ENCODE assay signal across 25 cellular contexts in the genomic region with DNA sequence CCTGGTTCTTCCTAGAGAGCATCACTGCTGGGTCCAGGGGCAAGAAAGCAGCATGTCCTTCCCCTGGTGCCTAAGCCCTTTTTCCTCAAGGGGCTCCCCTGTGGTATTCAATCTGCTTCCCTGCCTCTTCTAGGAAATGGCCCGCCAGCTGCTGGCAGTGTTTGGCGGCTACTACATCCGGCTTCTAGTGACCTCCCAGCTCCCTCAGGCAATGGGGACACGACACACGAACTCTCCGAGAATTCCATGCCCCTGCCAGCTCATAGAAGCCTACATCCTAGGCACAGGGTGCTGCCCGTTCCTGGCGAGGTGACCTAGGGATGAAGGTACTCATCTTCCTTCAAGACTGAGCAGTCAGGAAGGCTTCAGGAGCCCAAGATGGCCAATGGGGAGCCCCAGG. TPM values are rescaled to one million over a fixed set of nuclear protein-coding genes. Genes with fewer than 3 reads are reported as not detected.
A peak's percentile ranks its signal among the peaks of the same experiment; 100 is the strongest.
DNase-seq lines count a peak whose midpoint lies in the region; ATAC-seq, FAIRE-seq and TF ChIP-seq lines count a peak whose summit lies in the region.
"Had no signal": no experiment of that assay in that cellular context is flagged by ENCODE, and none has a peak within 500 bp of the region (broad histone marks: within the 10 kb centered on the region; RNA-seq: fewer than 3 reads in every experiment).

No MANE protein-coding gene starts in this region.

- H2BK5ac ChIP-seq in neuronal stem cell (ENCODE audit: low read length): no peak overlapping the region

- H3K4me2 ChIP-seq in Karpas-422 (ENCODE audit: low read depth, low read length, poor library complexity, severe bottlenecking) (no peak overlapping the region), neuronal stem cell (ENCODE audit: insufficient read depth, low read length, poor library complexity, severe bottlenecking) (no peak overlapping the region)

- no peak for ATAC-seq in Right ventricle myocardium superior (ENCODE audit: poor library complexity)
- no peak for ATAC-seq in GM21381 (IDR thresholded peaks at IDR 0.05; ENCODE audit: unreplicated experiment)

- H4K8ac ChIP-seq in neuronal stem cell (ENCODE audit: low read depth, low read length): no peak overlapping the region

- no peak for FAIRE-seq in kidney (lab: Jason Lieb, UNC)
- FAIRE-seq: G401.6, GM12892, H1 had no signal

- H4K91ac ChIP-seq in neuronal stem cell (ENCODE audit: low read depth, low read length, poor library complexity): no peak overlapping the region

- H3K18ac ChIP-seq in neuronal stem cell (ENCODE audit: low read length): no peak overlapping the region

- WGBS in neuronal stem cell (ENCODE audit: extremely low coverage in 2 of 2, insufficient read length in 2 of 2, insufficient replicate concordance in 1 of 2), 2 donors: no CpG with 5 or more reads among the region's 8 CpGs

- H3K79me2 ChIP-seq in Karpas-422 (ENCODE audit: low read length): no peaks in the 10 kb centered on the region

- no peak overlapping the region for H2BK120ac ChIP-seq in neuronal stem cell (ENCODE audit: low read depth, low read length)

- no peaks in the 10 kb centered on the region for H3K27me3 ChIP-seq in Karpas-422 (ENCODE audit: low read length)
- no peaks in the 10 kb centered on the region for H3K27me3 ChIP-seq in neuronal stem cell (ENCODE audit: control insufficient read depth in 3 of 3, insufficient read depth in 3 of 3, low read depth in 1 of 3, low read length in 3 of 3)
- H3K27me3 ChIP-seq: BLaER1 treated with 17β-estradiol and CSF1 and Interleukin-3, amounts not matched to agents 10 nM and 100 nM had no signal

- H3K4ac ChIP-seq in neuronal stem cell (ENCODE audit: low read length): peak overlapping the region; percentile 24

- no peaks in the 10 kb centered on the region for H3K9me2 ChIP-seq in Karpas-422 (replicated peaks; ENCODE audit: insufficient read depth, low read length)

- no peak overlapping the region for H2BK12ac ChIP-seq in neuronal stem cell (ENCODE audit: low read length)

- no peak overlapping the region for H3K27ac ChIP-seq in Karpas-422 (ENCODE audit: low read length)
- H3K27ac ChIP-seq in kidney (ENCODE audit: low read depth in 2 of 2, low read length in 2 of 2): no peak overlapping the region
- no peak overlapping the region for H3K27ac ChIP-seq in neuronal stem cell (replicated peaks; ENCODE audit: low read length)
- H3K27ac ChIP-seq: GM23248 had no signal

- no peak overlapping the region for H3K14ac ChIP-seq in neuronal stem cell (ENCODE audit: low read length)

- H4K20me1 ChIP-seq in Karpas-422 (ENCODE audit: insufficient read depth, low read depth, low read length): no peaks in the 10 kb centered on the region
- H4K20me1 ChIP-seq: BLaER1 treated with 17β-estradiol and CSF1 and Interleukin-3, amounts not matched to agents 10 nM and 100 nM had no signal

- H2AK5ac ChIP-seq in neuronal stem cell (ENCODE audit: low read depth, low read length): peak overlapping the region; percentile 27

- DNase-seq in cardiac septum (ENCODE audit: low spot score) (peak; percentile 46), Right ventricle myocardium superior (no peak), Karpas-422 (peak; percentile 9), kidney (peak; percentile 45), neuronal stem cell (ENCODE audit: low spot score) (no peak), KG1 (lab: John Stamatoyannopoulos, UW) (no peak), NCI-H748 (lab: John Stamatoyannopoulos, UW; ENCODE audit: unreplicated experiment) (no peak)
- DNase-seq: Calu3; CD4-positive, alpha-beta T cell; CD8-positive, alpha-beta memory T cell; COR-L47; DMS53; DMS79 treated with DMSO at 0.1 percent for 48 hours; H7; HCEC 1CT had no signal

- H2AFZ ChIP-seq in Karpas-422 (ENCODE audit: low read length) (no peak overlapping the region), neuronal stem cell (ENCODE audit: low read length) (no peak overlapping the region)
- H2AFZ ChIP-seq: GM23248 had no signal

- TF ChIP-seq CTCF in kidney (IDR thresholded peaks at IDR 0.05; ENCODE audit: borderline replicate concordance, extremely low read depth, insufficient read depth): no peak

- intact Hi-C loops in cardiac septum (cut with DNase I): no loop called here
- intact Hi-C loops in Right ventricle myocardium superior (cut with DNase I): no loop called here
- intact Hi-C loops in kidney (cut with DNase I): no loop called here

- no peak overlapping the region for H2BK15ac ChIP-seq in neuronal stem cell (ENCODE audit: low read length)

- H3K23ac ChIP-seq in neuronal stem cell (ENCODE audit: low read depth, low read length, poor library complexity): peak overlapping the region; percentile 70

- no peaks in the 10 kb centered on the region for H3K9me3 ChIP-seq in Karpas-422 (ENCODE audit: low read length)
- H3K9me3 ChIP-seq in kidney (ENCODE audit: control insufficient read depth in 1 of 2, low read length in 2 of 2): no peaks in the 10 kb centered on the region
- no peaks in the 10 kb centered on the region for H3K9me3 ChIP-seq in neuronal stem cell (replicated peaks in 1 of 2; ENCODE audit: control insufficient read depth in 2 of 2, insufficient read depth in 1 of 2, low read depth in 1 of 2, low read length in 2 of 2)

- H3K79me1 ChIP-seq in neuronal stem cell (ENCODE audit: low read depth, low read length): no peaks in the 10 kb centered on the region

- H3K4me3 ChIP-seq in Karpas-422 (ENCODE audit: low read length) (no peak overlapping the region), kidney (ENCODE audit: low read length in 2 of 2) (no peak overlapping the region), neuronal stem cell (ENCODE audit: low read length in 2 of 2) (peak overlapping the region in 1 of 2 donors; percentile 12)
- H3K4me3 ChIP-seq: BLaER1 treated with 17β-estradiol and CSF1 and Interleukin-3, amounts not matched to agents 10 nM and 100 nM; GM23248 had no signal

- H3K36me3 ChIP-seq in Karpas-422 (ENCODE audit: insufficient read depth, low read length) (peaks cover 8% of the 10 kb centered on the region; the same call in 1 of the 2 replicates), kidney (ENCODE audit: control insufficient read depth in 1 of 2, insufficient read depth in 2 of 2, low read length in 2 of 2) (peaks cover 0 to 8% of the 10 kb centered on the region in 2 donors), neuronal stem cell (replicated peaks in 1 of 2; ENCODE audit: control insufficient read depth in 2 of 2, insufficient read depth in 2 of 2, low read length in 2 of 2) (peaks cover 0 to 29% of the 10 kb centered on the region in 2 donors)

- H3K9ac ChIP-seq in Karpas-422 (ENCODE audit: low read length) (no peak overlapping the region), kidney (ENCODE audit: low read length in 2 of 2) (no peak overlapping the region), neuronal stem cell (ENCODE audit: low read depth, low read length, poor library complexity) (no peak overlapping the region)
- H3K9ac ChIP-seq: BLaER1 treated with 17β-estradiol and CSF1 and Interleukin-3, amounts not matched to agents 10 nM and 100 nM; GM23248 had no signal

- H3K4me1 ChIP-seq in Karpas-422 (ENCODE audit: low read length): no peaks in the 10 kb centered on the region
- H3K4me1 ChIP-seq in kidney (ENCODE audit: control insufficient read depth in 1 of 2, insufficient read depth in 1 of 2, low read depth in 1 of 2, low read length in 2 of 2): no peaks in the 10 kb centered on the region
- H3K4me1 ChIP-seq in neuronal stem cell (ENCODE audit: control insufficient read depth in 2 of 2, insufficient read depth in 1 of 2, low read depth in 1 of 2, low read length in 2 of 2): peaks cover 2 to 4% of the 10 kb centered on the region in 2 donors

RNA-seq across cellular contexts. Expression of a gene that starts 14.6 kb away (rescaled TPM):
- total RNA-seq in cardiac septum: not detected
- total RNA-seq in Right ventricle myocardium superior: not detected
- not detected in 2 replicates for total RNA-seq in Karpas-422 (2014; rRNA removed; shearing (Covaris generic); ENCODE audit: low replicate concordance)
- total RNA-seq in kidney: not detected
- polyA plus RNA-seq in kidney (ENCODE audit: insufficient read depth, low read depth, low replicate concordance): not detected
- polyA plus RNA-seq in neuronal stem cell (2013, experiment 1 of 2): not detected
- not detected for polyA plus RNA-seq in neuronal stem cell (2013, experiment 2 of 2)
- total RNA-seq: A172; A673; Calu3; CD4-positive, alpha-beta T cell; CD8-positive, alpha-beta memory T cell; Daoy; GM23248; H1; H7 had no signal
- polyA plus RNA-seq: CD14-positive monocyte; CD8-positive, alpha-beta memory T cell; GM23248; H1 had no signal

RNA-seq across cellular contexts. Expression of a gene that starts 31.9 kb away (rescaled TPM):
- total RNA-seq in cardiac septum (3.6 TPM), Right ventricle myocardium superior (2.7 TPM), kidney (11.3 TPM)
- 21.1 and 29.7 TPM in 2 replicates for total RNA-seq in Karpas-422 (2014; rRNA removed; shearing (Covaris generic); ENCODE audit: low replicate concordance)
- 6.2 TPM for polyA plus RNA-seq in kidney (ENCODE audit: insufficient read depth, low read depth, low replicate concordance)
- polyA plus RNA-seq in neuronal stem cell (2013, experiment 1 of 2): 0.49 TPM
- polyA plus RNA-seq in neuronal stem cell (2013, experiment 2 of 2): 0.47 TPM

RNA-seq across cellular contexts. Expression of a gene that starts 39.0 kb away (rescaled TPM):
- not detected for total RNA-seq in cardiac septum
- not detected for total RNA-seq in Right ventricle myocardium superior
- not detected in 2 replicates for total RNA-seq in Karpas-422 (2014; rRNA removed; shearing (Covaris generic); ENCODE audit: low replicate concordance)
- total RNA-seq in kidney: not detected
- polyA plus RNA-seq in kidney (ENCODE audit: insufficient read depth, low read depth, low replicate concordance): not detected
- polyA plus RNA-seq in neuronal stem cell (2013, experiment 1 of 2): not detected
- polyA plus RNA-seq in neuronal stem cell (2013, experiment 2 of 2): not detected
- total RNA-seq: A172; A673; Calu3; CD4-positive, alpha-beta T cell; Daoy; GM23248; H1; H7 had no signal
- polyA plus RNA-seq: CD14-positive monocyte; CD8-positive, alpha-beta memory T cell; GM23248; H1 had no signal

RNA-seq across cellular contexts. Expression of a gene that starts 55.4 kb away (rescaled TPM):
- total RNA-seq in cardiac septum: 64.6 TPM
- total RNA-seq in Right ventricle myocardium superior: 60.2 TPM
- 113 and 165 TPM in 2 replicates for total RNA-seq in Karpas-422 (2014; rRNA removed; shearing (Covaris generic); ENCODE audit: low replicate concordance)
- 103 TPM for total RNA-seq in kidney
- 215 TPM for polyA plus RNA-seq in kidney (ENCODE audit: insufficient read depth, low read depth, low replicate concordance)
- 221 TPM for polyA plus RNA-seq in neuronal stem cell (2013, experiment 1 of 2)
- 221 TPM for polyA plus RNA-seq in neuronal stem cell (2013, experiment 2 of 2)

Comparison
In these comparisons a context has a peak if more than half of its experiments do, and no peak if none do; other contexts are left out.
1. DNase-seq: peak in cardiac septum (single experiment), Karpas-422 (single experiment) and kidney (single experiment); none in Right ventricle myocardium superior (single experiment), neuronal stem cell (single experiment), KG1 (single experiment) and NCI-H748 (single experiment).